ENCODE assay signal across 1 cellular context in the genomic region with DNA sequence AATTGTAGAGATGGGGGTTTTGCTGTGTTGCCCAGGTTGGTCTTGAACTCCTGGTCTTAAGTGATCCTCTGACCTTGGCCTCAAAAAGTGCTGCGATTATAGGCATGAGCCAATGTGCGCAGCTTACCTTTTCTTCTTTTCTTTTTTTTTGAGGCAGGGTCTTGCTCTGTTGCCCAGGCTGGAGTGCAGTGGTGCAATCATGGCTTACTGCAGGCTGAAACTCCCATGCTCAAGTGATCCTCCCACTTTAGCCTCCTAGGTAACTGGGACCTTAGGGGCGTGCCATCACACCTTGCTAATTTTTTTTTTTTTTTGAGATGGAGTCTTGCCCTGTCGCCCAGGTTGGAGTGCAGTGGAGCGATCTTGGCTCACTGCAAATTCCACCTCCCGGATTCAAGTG.
TF ChIP-seq lines count a peak whose summit lies in the region.

No MANE protein-coding gene starts in this region.

TF ChIP-seq in K562, 482 proteins besides CTCF, POLR2A, EP300 and RAD21:
- TF ChIP-seq DNMT1 (IDR thresholded peaks at IDR 0.05) (no peak), ZNF121 (CRISPR knock-in tag; conservative IDR thresholded peaks at IDR 0.05) (peak; percentile 73)
